In genomic region chr4:11609751-11610150, GRCh38 we compare ENCODE assay signal across 20 cellular contexts.
DNase-seq lines count a peak whose midpoint lies in the region; ATAC-seq, FAIRE-seq and TF ChIP-seq lines count a peak whose summit lies in the region.
"Had no signal": no experiment of that assay in that cellular context is flagged by ENCODE, and none has a peak within 500 bp of the region (broad histone marks: within the 10 kb centered on the region; RNA-seq: fewer than 3 reads in every experiment).

No MANE protein-coding gene starts in this region.

- H3K9me3 ChIP-seq in A549 (no peaks in the 10 kb centered on the region), HCT116 (ENCODE audit: control insufficient read depth in 1 of 2, insufficient read depth in 1 of 2, low read depth in 1 of 2, low read length in 2 of 2) (no peaks in the 10 kb centered on the region)
- H3K9me3 ChIP-seq: BE2C, BLaER1 had no signal

- H3K27me3 ChIP-seq in HCT116 (ENCODE audit: insufficient read depth, low read length), result no peaks in the 10 kb centered on the region
- H3K27me3 ChIP-seq: BE2C, BLaER1 had no signal

- TF ChIP-seq CTCF in A549 (IDR thresholded peaks at IDR 0.05), result no peak
- TF ChIP-seq CTCF in HCT116 (IDR thresholded peaks at IDR 0.05 in 2 of 3, conservative IDR thresholded peaks at IDR 0.05 in 1 of 3; ENCODE audit: borderline replicate concordance in 1 of 3, insufficient read depth in 1 of 3, low read depth in 2 of 3, low read length in 2 of 3), result no peak

- no peaks in the 10 kb centered on the region for H3K36me3 ChIP-seq in HCT116 (ENCODE audit: control insufficient read depth in 1 of 2, insufficient read depth in 2 of 2, low read length in 2 of 2)
- H3K36me3 ChIP-seq: BE2C, BLaER1 had no signal

- no peak for TF ChIP-seq EP300 in A549 (IDR thresholded peaks at IDR 0.05)

- H3K4me2 ChIP-seq in A549 (no peak overlapping the region), HCT116 (ENCODE audit: low read length) (no peak overlapping the region)
- H3K4me2 ChIP-seq: BLaER1 had no signal

- 64% methylated on average over 2 of the region's 2 CpGs for WGBS in A549 (ENCODE audit: missing lambda C conversion rate)

- H3K4me1 ChIP-seq in A549 (peaks cover 40% of the 10 kb centered on the region), HCT116 (ENCODE audit: control insufficient read depth in 1 of 2, insufficient read depth in 2 of 2, low read length in 2 of 2) (peaks cover 60 to 90% of the 10 kb centered on the region in 2 experiments)
- H3K4me1 ChIP-seq: BE2C, BLaER1 had no signal

- no peak overlapping the region for H3K9ac ChIP-seq in HCT116 (ENCODE audit: low read length)
- H3K9ac ChIP-seq: BLaER1 had no signal

- ATAC-seq in A549 (no peak), HCT116 (no peak)

- POLR2A ChIA-PET in A549 (lab: Yijun Ruan, JAX) (no interaction called here), HCT116 (lab: Charles Lee) (interaction anchor here (1.1 kb wide), 1 partner anchor 21 kb away, joined by 3 read pairs; no protein-coding TSS in a partner anchor)

- H3K9me2 ChIP-seq in HCT116 (ENCODE audit: insufficient read depth), result no peaks in the 10 kb centered on the region; the same call in 1 of the 2 replicates

- TF ChIP-seq RAD21 in A549 (conservative IDR thresholded peaks at IDR 0.05 in 1 of 2, IDR thresholded peaks at IDR 0.05 in 1 of 2), result no peak
- TF ChIP-seq RAD21 in HCT116 (IDR thresholded peaks at IDR 0.05; ENCODE audit: low read depth), result no peak

- H4K20me1 ChIP-seq in HCT116 (ENCODE audit: insufficient read depth), result no peaks in the 10 kb centered on the region
- H4K20me1 ChIP-seq: BLaER1 had no signal

- RAD21 ChIA-PET in HCT116 (lab: Charles Lee; ENCODE audit: low non-redundant PET in 1 of 2, low total read pairs in 2 of 2, uncharacterized antibody in 2 of 2, unreplicated experiment in 2 of 2), result no interaction called here

- H3K4me3 ChIP-seq in A549, result no peak overlapping the region
- H3K4me3 ChIP-seq in HCT116 (replicated peaks in 1 of 2; ENCODE audit: low read depth in 1 of 2, low read length in 2 of 2), result no peak overlapping the region
- H3K4me3 ChIP-seq: BLaER1 had no signal

- BruUV-seq in HCT116 (replicated peaks; lab: Mats Ljungman, UMichigan), result no TSS peak

- peak overlapping the region; percentile 19 to 73; a peak in 1 of 6 replicates for H3K27ac ChIP-seq in A549
- H3K27ac ChIP-seq in HCT116 (ENCODE audit: low read depth, low read length), result no peak overlapping the region
- H3K27ac ChIP-seq: 22Rv1, BLaER1 had no signal

- no peak for FAIRE-seq in A549 (lab: Jason Lieb, UNC)
- FAIRE-seq: D721Med, G401.6, GM12891, GM19239 had no signal

- intact Hi-C loops in HCT116 (cut with micrococcal nuclease), result loop anchor here (10.0 kb wide), 1 partner anchor 65 kb away; no protein-coding TSS in a partner anchor

- no peaks in the 10 kb centered on the region for H3K79me2 ChIP-seq in HCT116 (ENCODE audit: insufficient read depth, low read length)

- CTCF ChIA-PET in A549 (lab: Yijun Ruan, JAX) (no interaction called here), HCT116 (lab: Charles Lee) (no interaction called here)

- DNase-seq in A549 (ENCODE audit: low read depth in 1 of 2, low spot score in 1 of 2), result no peak
- DNase-seq in HCT116 (ENCODE audit: low read depth, low spot score), result no peak
- peak; percentile 60 for DNase-seq in renal cortical epithelial cell (ENCODE audit: low read depth)
- no peak for DNase-seq in erythroblast (lab: John Stamatoyannopoulos, UW)
- no peak for DNase-seq in NCI-H524 treated with DMSO at 0.1 percent for 48 hours (lab: John Stamatoyannopoulos, UW)
- DNase-seq: ACHN; BE2C; C1 segment of cervical spinal cord; CD4-positive, alpha-beta memory T cell; CD4-positive, CD25-positive, alpha-beta regulatory T cell; CD8-positive, alpha-beta memory T cell; COR-L47; DMS79 treated with DMSO at 0.1 percent for 48 hours; GF-D8 had no signal

- TF ChIP-seq POLR2A in A549 (IDR thresholded peaks at IDR 0.05; ENCODE audit: low read length), result no peak
- TF ChIP-seq POLR2A in HCT116 (IDR thresholded peaks at IDR 0.05; ENCODE audit: borderline replicate concordance, extremely low read depth, insufficient read depth, insufficient read length), result no peak
- TF ChIP-seq POLR2A in erythroblast (IDR thresholded peaks at IDR 0.05; ENCODE audit: low read length), result no peak

- H2AFZ ChIP-seq in HCT116 (ENCODE audit: low read depth, low read length, poor library complexity, severe bottlenecking), result no peak overlapping the region

TF ChIP-seq in A549, 52 proteins besides CTCF, POLR2A, EP300 and RAD21:
- TF ChIP-seq RFX5 (IDR thresholded peaks at IDR 0.05) (no peak), BHLHE40 (IDR thresholded peaks at IDR 0.05; ENCODE audit: low read depth, low read length) (no peak)

TF ChIP-seq in HCT116, 20 proteins besides CTCF, POLR2A, EP300 and RAD21:
- TF ChIP-seq CEBPB (IDR thresholded peaks at IDR 0.05; ENCODE audit: low read depth) (peak; percentile 50; the same call in 1 of the 2 replicates), FOSL1 (IDR thresholded peaks at IDR 0.05; ENCODE audit: low read depth) (no peak)

Comparison
In these comparisons a context has a peak if more than half of its experiments do, and no peak if none do; other contexts are left out.
1. Of the 6 proteins assayed by ChIP-seq in both A549 and HCT116: peak only in A549: none; only in HCT116: CEBPB; in both: none; in neither: 5.